ENCODE assay signal across 8 cellular contexts in genomic region chr11:15073361-15074205, GRCh38. TPM values are rescaled to one million over a fixed set of nuclear protein-coding genes. Genes with fewer than 3 reads are reported as not detected.
DNase-seq lines count a peak whose midpoint lies in the region; ATAC-seq and TF ChIP-seq lines count a peak whose summit lies in the region.

TSS of gene CALCB (plus strand) at chr11:15073593. CDS start at chr11:15074719, 1,126 bp downstream.

- ATAC-seq in naive thymus-derived CD8-positive, alpha-beta T cell = peak; percentile 3 to 22
- ATAC-seq in GM18870 (IDR thresholded peaks at IDR 0.05; ENCODE audit: unreplicated experiment) (no peak), HG03439 (IDR thresholded peaks at IDR 0.05; ENCODE audit: unreplicated experiment) (no peak)

- H3K4me1 Mint-ChIP-seq in endothelial cell (ENCODE audit: unreplicated experiment) = peaks cover 10% of the 10 kb centered on the region
- peaks cover 11 to 25% (median 16%) of the 10 kb centered on the region in 4 donors for H3K4me1 Mint-ChIP-seq in naive thymus-derived CD8-positive, alpha-beta T cell

- peaks cover 19% of the 10 kb centered on the region for H3K27me3 Mint-ChIP-seq in endothelial cell (ENCODE audit: unreplicated experiment)
- peaks cover 5 to 32% (median 24%) of the 10 kb centered on the region in 5 donors for H3K27me3 Mint-ChIP-seq in naive thymus-derived CD8-positive, alpha-beta T cell

- DNase-seq in SKM-1 treated with dmso at 0.1 percent for 144 hours (lab: John Stamatoyannopoulos, UW; ENCODE audit: unreplicated experiment) = peak; percentile 16
- DNase-seq in SKM-1 (lab: John Stamatoyannopoulos, UW; ENCODE audit: unreplicated experiment) = no peak
- peak; percentile 33 for DNase-seq in endothelial cell (ENCODE audit: low spot score)
- peak in 4 of 10 donors; percentile 8 to 30 (median 20) for DNase-seq in naive thymus-derived CD8-positive, alpha-beta T cell
- no peak for DNase-seq in GF-D8 (lab: John Stamatoyannopoulos, UW)

- H3K36me3 Mint-ChIP-seq in endothelial cell (ENCODE audit: low read depth, unreplicated experiment) = peaks cover 6% of the 10 kb centered on the region
- H3K36me3 Mint-ChIP-seq in naive thymus-derived CD8-positive, alpha-beta T cell = peaks cover 0 to 8% (median 0%) of the 10 kb centered on the region in 3 donors

- TF ChIP-seq CTCF in WI38 (IDR thresholded peaks at IDR 0.05; ENCODE audit: low read depth, low read length) (no peak), endothelial cell (IDR thresholded peaks at IDR 0.05; ENCODE audit: unreplicated experiment) (no peak)

- POLR2A ChIA-PET in naive thymus-derived CD8-positive, alpha-beta T cell (lab: Charles Lee) = no interaction called here

- H3K4me3 ChIP-seq in WI38 (ENCODE audit: low read depth, low read length) = peak within 1 kb of the TSS; percentile 46

- peaks cover 8% of the 10 kb centered on the region for H3K9me3 Mint-ChIP-seq in endothelial cell (ENCODE audit: unreplicated experiment)
- peaks cover 0 to 20% (median 11%) of the 10 kb centered on the region in 9 donors for H3K9me3 Mint-ChIP-seq in naive thymus-derived CD8-positive, alpha-beta T cell

- no peak within 1 kb of the TSS for H3K27ac Mint-ChIP-seq in endothelial cell (ENCODE audit: unreplicated experiment)
- H3K27ac Mint-ChIP-seq in naive thymus-derived CD8-positive, alpha-beta T cell = peak within 1 kb of the TSS in 6 of 10 donors; percentile 31 to 87 (median 73)

- peak within 1 kb of the TSS; percentile 67 for H3K4me3 Mint-ChIP-seq in endothelial cell (ENCODE audit: unreplicated experiment)
- peak within 1 kb of the TSS; percentile 77 to 91 (median 86) for H3K4me3 Mint-ChIP-seq in naive thymus-derived CD8-positive, alpha-beta T cell

RNA-seq across cellular contexts. Expression of gene CALCB, which starts in this region (rescaled TPM):
- 0.28 TPM for total RNA-seq in endothelial cell (ENCODE audit: unreplicated experiment)
- under 1 TPM; 0.47 to 0.62 TPM for total RNA-seq in naive thymus-derived CD8-positive, alpha-beta T cell
- polyA plus RNA-seq in naive thymus-derived CD8-positive, alpha-beta T cell = under 1 TPM; 0.09 to 0.57 (median 0.18) TPM

Comparison
In these comparisons a context has a peak if more than half of its experiments do, and no peak if none do; other contexts are left out.
1. Peak in DNase-seq in endothelial cell; RNA of the gene not detected or under 1 TPM.
2. Peak in ATAC-seq in naive thymus-derived CD8-positive, alpha-beta T cell; RNA of the gene not detected or under 1 TPM.